28 cellular contexts compared by ENCODE assay signal in the genomic region with DNA sequence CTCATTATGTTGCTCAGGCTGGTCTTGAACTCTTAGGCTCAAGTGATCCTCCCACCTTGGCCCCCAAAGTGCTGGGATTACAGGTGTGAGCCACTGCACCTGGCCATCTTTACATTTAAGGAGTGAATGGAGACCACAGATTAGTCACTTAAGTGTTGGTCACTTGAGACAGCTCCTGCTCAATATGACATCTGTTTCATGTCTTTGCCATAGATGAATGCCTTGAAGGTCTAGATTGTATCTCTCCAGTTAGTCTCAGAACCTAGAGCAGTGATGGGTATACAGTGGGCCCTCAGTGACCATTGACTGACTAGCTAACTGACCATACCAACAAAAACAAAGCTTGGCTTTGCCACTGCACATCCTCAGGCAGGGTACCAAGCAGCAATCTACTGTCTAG.
"Had no signal": no experiment of that assay in that cellular context is flagged by ENCODE, and none has a peak within 500 bp of the region (broad histone marks: within the 10 kb centered on the region; RNA-seq: fewer than 3 reads in every experiment).

No MANE protein-coding gene starts in this region.

- H2AFZ ChIP-seq: neural progenitor cell, parathyroid adenoma had no signal

- H3K4me3 Mint-ChIP-seq: natural killer cell; nephron; neural progenitor cell; stimulated activated effector memory CD8-positive, alpha-beta T cell treated with anti-CD3 and anti-CD28 coated beads, Interleukin-12 subunit alpha, Interleukin-12 subunit beta, amount 100 ng/mL, for 72 hours; stimulated activated naive B cell treated with anti-CD40 and anti-IgM and Interleukin-4, amounts not matched to agents 10 μg/mL and 1 μg/mL and 100 μg/mL, for 72 hours; stimulated activated naive CD8-positive, alpha-beta T cell treated with anti-CD3 and anti-CD28 coated beads, Interleukin-15, Interleukin-2, amounts not matched to agents 100 ng/mL and 50 ng/mL, for 24 hours; type B pancreatic cell had no signal

- DNase-seq: natural killer cell; occipital lobe; ovary; posterior cingulate gyrus; psoas muscle; right cardiac atrium; right lobe of liver; sigmoid colon; small intestine; stimulated activated CD4-positive, alpha-beta T cell treated with anti-CD3 and anti-CD28 coated beads, Interleukin-15, amount 100 ng/mL, for 24 hours; stimulated activated CD4-positive, alpha-beta T cell treated with anti-CD3 and anti-CD28 coated beads, Interleukin-2, amount 100 ng/mL, for 24 hours; stimulated activated CD4-positive, alpha-beta T cell treated with anti-CD3 and anti-CD28 coated beads, Interleukin-2, amount 100 ng/mL, for 48 hours; stimulated activated CD4-positive, alpha-beta T cell treated with anti-CD3 and anti-CD28 coated beads, Interleukin-4, amount 100 ng/mL, for 24 hours; stimulated activated naive B cell treated with anti-CD40 and anti-IgM and Interleukin-4, amounts not matched to agents 10 μg/mL and 1 μg/mL and 100 μg/mL, for 72 hours; stimulated activated naive CD4-positive, alpha-beta T cell treated with Interleukin-2 at 50 U/mL for 16 hours; stomach; thyroid gland; upper lobe of right lung; uterus had no signal

- H3K36me3 ChIP-seq: neural progenitor cell, ovary, right lobe of liver, sigmoid colon, stomach, thoracic aorta, thyroid gland, tibial nerve, upper lobe of right lung, uterus had no signal

- H3K9me3 Mint-ChIP-seq: natural killer cell; nephron; stimulated activated effector memory CD8-positive, alpha-beta T cell treated with anti-CD3 and anti-CD28 coated beads, Interleukin-12 subunit alpha, Interleukin-12 subunit beta, amount 100 ng/mL, for 72 hours; stimulated activated naive B cell treated with anti-CD40 and anti-IgM and Interleukin-4, amounts not matched to agents 10 μg/mL and 1 μg/mL and 100 μg/mL, for 72 hours; stimulated activated naive CD8-positive, alpha-beta T cell treated with anti-CD3 and anti-CD28 coated beads, Interleukin-15, Interleukin-2, amounts not matched to agents 100 ng/mL and 50 ng/mL, for 24 hours had no signal

- H3K4me1 ChIP-seq: parathyroid adenoma, right lobe of liver, thyroid gland, upper lobe of right lung, uterus had no signal

- H3K27me3 Mint-ChIP-seq: progenitor cell of endocrine pancreas, type B pancreatic cell had no signal

- H3K27me3 ChIP-seq: neural progenitor cell, ovary, right lobe of liver, sigmoid colon, stomach, thyroid gland, tibial nerve, upper lobe of right lung, uterus had no signal

- H3K36me3 Mint-ChIP-seq: stimulated activated effector memory CD8-positive, alpha-beta T cell treated with anti-CD3 and anti-CD28 coated beads, Interleukin-12 subunit alpha, Interleukin-12 subunit beta, amount 100 ng/mL, for 72 hours; stimulated activated naive B cell treated with anti-CD40 and anti-IgM and Interleukin-4, amounts not matched to agents 10 μg/mL and 1 μg/mL and 100 μg/mL, for 72 hours had no signal

- H3K4me2 ChIP-seq: neural progenitor cell had no signal

- ATAC-seq: natural killer cell; psoas muscle; right cardiac atrium; right lobe of liver; stimulated activated effector memory CD8-positive, alpha-beta T cell treated with anti-CD3 and anti-CD28 coated beads, Interleukin-12 subunit alpha, Interleukin-12 subunit beta, amount 100 ng/mL, for 72 hours; stimulated activated naive B cell treated with anti-CD40 and anti-IgM and Interleukin-4, amounts not matched to agents 10 μg/mL and 1 μg/mL and 100 μg/mL, for 72 hours; upper lobe of right lung had no signal

- H3K9ac ChIP-seq: neural progenitor cell, parathyroid adenoma had no signal

- H3K9me3 ChIP-seq: ovary, psoas muscle, right lobe of liver, sigmoid colon, stomach, thoracic aorta, thyroid gland, tibial nerve, upper lobe of right lung, uterus had no signal

- H3K27ac ChIP-seq: neural progenitor cell, ovary, parathyroid adenoma, psoas muscle, right lobe of liver, sigmoid colon, stomach, thoracic aorta, thyroid gland, tibial nerve, upper lobe of right lung, uterus had no signal

- H3K27ac Mint-ChIP-seq: natural killer cell; nephron; neural progenitor cell; progenitor cell of endocrine pancreas; stimulated activated effector memory CD8-positive, alpha-beta T cell treated with anti-CD3 and anti-CD28 coated beads, Interleukin-12 subunit alpha, Interleukin-12 subunit beta, amount 100 ng/mL, for 72 hours; stimulated activated naive B cell treated with anti-CD40 and anti-IgM and Interleukin-4, amounts not matched to agents 10 μg/mL and 1 μg/mL and 100 μg/mL, for 72 hours; stimulated activated naive CD8-positive, alpha-beta T cell treated with anti-CD3 and anti-CD28 coated beads, Interleukin-15, Interleukin-2, amounts not matched to agents 100 ng/mL and 50 ng/mL, for 24 hours; type B pancreatic cell had no signal

- H3K4me3 ChIP-seq: neural progenitor cell, ovary, psoas muscle, right lobe of liver, sigmoid colon, stomach, thoracic aorta, thyroid gland, tibial nerve, upper lobe of right lung, uterus had no signal
